Comparison of ENCODE assay signal across 1 cellular context in genomic region chr5:143302344-143302743, GRCh38.
TF ChIP-seq lines count a peak whose summit lies in the region.

No MANE protein-coding gene starts in this region.

TF ChIP-seq in SK-N-SH treated with all-trans-retinoic acid at 6 μM for 48 hours, 23 proteins besides CTCF, POLR2A, EP300 and RAD21 (continued from another document):
- no peak for TF ChIP-seq ISL1 (CRISPR knock-in tag; IDR thresholded peaks at IDR 0.05)
- TF ChIP-seq ARNTL (CRISPR knock-in tag; IDR thresholded peaks at IDR 0.05; ENCODE audit: borderline replicate concordance, low read depth), result no peak
- TF ChIP-seq, protein P1, sequence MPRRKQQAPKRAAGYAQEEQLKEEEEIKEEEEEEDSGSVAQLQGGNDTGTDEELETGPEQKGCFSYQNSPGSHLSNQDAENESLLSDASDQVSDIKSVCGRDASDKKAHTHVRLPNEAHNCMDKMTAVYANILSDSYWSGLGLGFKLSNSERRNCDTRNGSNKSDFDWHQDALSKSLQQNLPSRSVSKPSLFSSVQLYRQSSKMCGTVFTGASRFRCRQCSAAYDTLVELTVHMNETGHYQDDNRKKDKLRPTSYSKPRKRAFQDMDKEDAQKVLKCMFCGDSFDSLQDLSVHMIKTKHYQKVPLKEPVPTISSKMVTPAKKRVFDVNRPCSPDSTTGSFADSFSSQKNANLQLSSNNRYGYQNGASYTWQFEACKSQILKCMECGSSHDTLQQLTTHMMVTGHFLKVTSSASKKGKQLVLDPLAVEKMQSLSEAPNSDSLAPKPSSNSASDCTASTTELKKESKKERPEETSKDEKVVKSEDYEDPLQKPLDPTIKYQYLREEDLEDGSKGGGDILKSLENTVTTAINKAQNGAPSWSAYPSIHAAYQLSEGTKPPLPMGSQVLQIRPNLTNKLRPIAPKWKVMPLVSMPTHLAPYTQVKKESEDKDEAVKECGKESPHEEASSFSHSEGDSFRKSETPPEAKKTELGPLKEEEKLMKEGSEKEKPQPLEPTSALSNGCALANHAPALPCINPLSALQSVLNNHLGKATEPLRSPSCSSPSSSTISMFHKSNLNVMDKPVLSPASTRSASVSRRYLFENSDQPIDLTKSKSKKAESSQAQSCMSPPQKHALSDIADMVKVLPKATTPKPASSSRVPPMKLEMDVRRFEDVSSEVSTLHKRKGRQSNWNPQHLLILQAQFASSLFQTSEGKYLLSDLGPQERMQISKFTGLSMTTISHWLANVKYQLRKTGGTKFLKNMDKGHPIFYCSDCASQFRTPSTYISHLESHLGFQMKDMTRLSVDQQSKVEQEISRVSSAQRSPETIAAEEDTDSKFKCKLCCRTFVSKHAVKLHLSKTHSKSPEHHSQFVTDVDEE (CRISPR knock-in tag; IDR thresholded peaks at IDR 0.05), result no peak
- no peak for TF ChIP-seq TOX (CRISPR knock-in tag; IDR thresholded peaks at IDR 0.05; ENCODE audit: borderline replicate concordance)
